In the genomic region with DNA sequence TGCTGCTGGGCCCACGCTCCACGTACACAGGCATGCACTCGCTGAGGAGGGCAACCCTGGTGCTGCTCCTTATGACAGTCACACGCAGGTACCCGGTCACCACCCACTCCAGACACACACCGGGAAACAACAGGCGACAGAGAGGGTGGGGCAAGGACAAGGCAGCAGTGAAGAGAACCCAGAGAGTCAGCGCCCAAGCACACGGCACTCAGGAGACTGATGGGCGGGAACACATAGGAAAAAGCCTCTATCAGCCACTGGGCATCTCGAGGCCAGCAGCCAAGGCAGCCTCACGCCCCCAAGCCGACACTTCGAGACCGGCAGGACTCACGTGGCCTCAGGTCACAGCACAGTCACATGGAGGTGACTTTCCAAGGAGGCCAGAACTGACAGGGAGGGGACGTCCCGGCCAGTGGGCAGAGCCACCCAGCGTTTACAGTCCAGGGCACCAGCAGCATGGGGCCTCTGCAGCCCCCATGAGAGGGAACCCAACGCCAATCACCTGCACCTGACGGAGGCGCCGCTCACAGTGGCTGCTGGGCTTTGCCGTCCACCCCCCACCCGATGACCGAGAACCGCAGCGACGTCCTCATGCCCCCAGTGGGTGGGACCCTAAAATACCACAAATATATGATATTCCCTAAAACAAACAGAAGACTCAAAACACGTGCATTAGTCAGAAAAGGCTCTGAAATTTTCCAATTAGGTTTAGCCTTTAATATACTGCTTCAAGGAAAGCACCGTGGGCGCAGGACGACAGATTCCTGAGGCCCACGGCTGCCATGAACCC, we compare ENCODE assay signal across 12 cellular contexts. TPM values are rescaled to one million over a fixed set of nuclear protein-coding genes. Genes with fewer than 3 reads are reported as not detected.
A peak's percentile ranks its signal among the peaks of the same experiment; 100 is the strongest.
DNase-seq lines count a peak whose midpoint lies in the region; ATAC-seq, FAIRE-seq and TF ChIP-seq lines count a peak whose summit lies in the region.
"Had no signal": no experiment of that assay in that cellular context is flagged by ENCODE, and none has a peak within 500 bp of the region (broad histone marks: within the 10 kb centered on the region; RNA-seq: fewer than 3 reads in every experiment).

No MANE protein-coding gene starts in this region.

- H3K4me1 ChIP-seq in kidney (ENCODE audit: control insufficient read depth in 1 of 2, insufficient read depth in 1 of 2, low read depth in 1 of 2, low read length in 2 of 2) (peaks cover 9 to 12% of the 10 kb centered on the region in 2 donors), transverse colon (peaks cover 0 to 47% (median 34%) of the 10 kb centered on the region in 4 donors), OCI-LY7 (ENCODE audit: insufficient read depth, low read length, poor library complexity, severe bottlenecking) (no peaks in the 10 kb centered on the region), sigmoid colon (peaks cover 0 to 8% (median 3%) of the 10 kb centered on the region in 4 donors)

- H3K36me3 ChIP-seq in kidney (ENCODE audit: control insufficient read depth in 1 of 2, insufficient read depth in 2 of 2, low read length in 2 of 2): peaks cover 33 to 55% of the 10 kb centered on the region in 2 donors
- H3K36me3 ChIP-seq in transverse colon: peaks cover 0 to 34% (median 16%) of the 10 kb centered on the region in 4 donors
- H3K36me3 ChIP-seq in OCI-LY7 (ENCODE audit: insufficient read depth, low read length): peaks cover 34% of the 10 kb centered on the region
- H3K36me3 ChIP-seq in sigmoid colon: peaks cover 12 to 98% (median 60%) of the 10 kb centered on the region in 4 donors

- ATAC-seq in activated T-helper 17 cell treated with anti-CD3 and anti-CD28 coated beads, Interleukin-2, amount 50 U/mL, for 72 hours (replicated peaks): no peak
- no peak for ATAC-seq in HG02610 (IDR thresholded peaks at IDR 0.05; ENCODE audit: unreplicated experiment)

- H3K27me3 Mint-ChIP-seq in activated naive CD4-positive, alpha-beta T cell treated with anti-CD3 and anti-CD28 coated beads, Interleukin-2, amount 50 U/mL, for 24 hours: no peaks in the 10 kb centered on the region
- no peaks in the 10 kb centered on the region for H3K27me3 Mint-ChIP-seq in activated T-helper 17 cell treated with anti-CD3 and anti-CD28 coated beads, Interleukin-2, amount 50 U/mL, for 72 hours
- H3K27me3 Mint-ChIP-seq: activated B cell treated with CpG ODN at 0.5 μM for 24 hours had no signal

- H3K4me3 ChIP-seq in kidney (ENCODE audit: low read length in 2 of 2) (no peak overlapping the region), transverse colon (no peak overlapping the region), OCI-LY7 (ENCODE audit: low read depth, low read length, poor library complexity, severe bottlenecking) (no peak overlapping the region), sigmoid colon (no peak overlapping the region)

- H3K27ac ChIP-seq in kidney (ENCODE audit: low read depth in 2 of 2, low read length in 2 of 2) (no peak overlapping the region), transverse colon (peak overlapping the region in 1 of 4 donors; percentile 31), OCI-LY7 (ENCODE audit: low read depth, low read length, poor library complexity, severe bottlenecking) (no peak overlapping the region), sigmoid colon (no peak overlapping the region)

- POLR2A ChIA-PET in OCI-LY7 (lab: Charles Lee): no interaction called here

- no peaks in the 10 kb centered on the region for H4K20me1 ChIP-seq in OCI-LY7 (ENCODE audit: insufficient read depth, low read length)

- H3K27ac Mint-ChIP-seq in activated naive CD4-positive, alpha-beta T cell treated with anti-CD3 and anti-CD28 coated beads, Interleukin-2, amount 50 U/mL, for 24 hours: peak overlapping the region; percentile 83
- H3K27ac Mint-ChIP-seq in activated T-helper 17 cell treated with anti-CD3 and anti-CD28 coated beads, Interleukin-2, amount 50 U/mL, for 72 hours: peak overlapping the region; percentile 22
- H3K27ac Mint-ChIP-seq: activated B cell treated with CpG ODN at 0.5 μM for 24 hours had no signal

- peaks cover 8% of the 10 kb centered on the region for H3K36me3 Mint-ChIP-seq in activated naive CD4-positive, alpha-beta T cell treated with anti-CD3 and anti-CD28 coated beads, Interleukin-2, amount 50 U/mL, for 24 hours
- H3K36me3 Mint-ChIP-seq in activated T-helper 17 cell treated with anti-CD3 and anti-CD28 coated beads, Interleukin-2, amount 50 U/mL, for 72 hours (ENCODE audit: low read depth): peaks cover 98% of the 10 kb centered on the region

- no peak for TF ChIP-seq POLR2A in transverse colon (IDR thresholded peaks at IDR 0.05)
- TF ChIP-seq POLR2A in sigmoid colon (IDR thresholded peaks at IDR 0.05): no peak

- no TSS peak for BruUV-seq in OCI-LY7 (replicated peaks; lab: Mats Ljungman, UMichigan)

- H3K4me3 Mint-ChIP-seq in activated naive CD4-positive, alpha-beta T cell treated with anti-CD3 and anti-CD28 coated beads, Interleukin-2, amount 50 U/mL, for 24 hours: peak overlapping the region; percentile 39
- no peak overlapping the region for H3K4me3 Mint-ChIP-seq in activated T-helper 17 cell treated with anti-CD3 and anti-CD28 coated beads, Interleukin-2, amount 50 U/mL, for 72 hours
- H3K4me3 Mint-ChIP-seq: activated B cell treated with CpG ODN at 0.5 μM for 24 hours had no signal

- intact Hi-C loops in kidney (cut with DNase I) (no loop called here), transverse colon (cut with DNase I; ENCODE audit: low total_unique reads) (no loop called here), OCI-LY7 (cut with micrococcal nuclease; ENCODE audit: unreplicated experiment) (no loop called here), sigmoid colon (cut with DNase I) (no loop called here)

- peaks cover 47% of the 10 kb centered on the region for H3K4me1 Mint-ChIP-seq in activated naive CD4-positive, alpha-beta T cell treated with anti-CD3 and anti-CD28 coated beads, Interleukin-2, amount 50 U/mL, for 24 hours
- peaks cover 7% of the 10 kb centered on the region for H3K4me1 Mint-ChIP-seq in activated T-helper 17 cell treated with anti-CD3 and anti-CD28 coated beads, Interleukin-2, amount 50 U/mL, for 72 hours

- TF ChIP-seq EP300 in transverse colon (IDR thresholded peaks at IDR 0.05; ENCODE audit: low read depth) (no peak), sigmoid colon (IDR thresholded peaks at IDR 0.05) (no peak)

- DNase-seq in activated naive CD4-positive, alpha-beta T cell (lab: John Stamatoyannopoulos, UW): no peak
- DNase-seq in kidney (peak; percentile 48), transverse colon (peak; percentile 52), OCI-LY7 (ENCODE audit: low spot score) (no peak), sigmoid colon (no peak)
- DNase-seq: activated B cell treated with CpG ODN at 0.5 μM for 24 hours, Calu3, kidney glomerular epithelial cell, NCI-H1694 had no signal

- H3K9me2 ChIP-seq in OCI-LY7 (ENCODE audit: insufficient read depth, low read length): no peaks in the 10 kb centered on the region

- no peak overlapping the region for H3K9ac ChIP-seq in kidney (ENCODE audit: low read length in 2 of 2)

- no peaks in the 10 kb centered on the region for H3K9me3 Mint-ChIP-seq in activated naive CD4-positive, alpha-beta T cell treated with anti-CD3 and anti-CD28 coated beads, Interleukin-2, amount 50 U/mL, for 24 hours
- H3K9me3 Mint-ChIP-seq in activated T-helper 17 cell treated with anti-CD3 and anti-CD28 coated beads, Interleukin-2, amount 50 U/mL, for 72 hours: no peaks in the 10 kb centered on the region
- H3K9me3 Mint-ChIP-seq: activated B cell treated with CpG ODN at 0.5 μM for 24 hours had no signal

- 81 to 92% methylated on average over 2 to 34 of the region's 34 CpGs for WGBS in transverse colon (ENCODE audit: low coverage in 1 of 2), 2 donors
- 71 to 83% methylated on average over 34 of the region's 34 CpGs for WGBS in sigmoid colon, 2 donors

- no peak overlapping the region for H3K4me2 ChIP-seq in OCI-LY7 (ENCODE audit: low read length)

- no peak overlapping the region for H2AFZ ChIP-seq in OCI-LY7 (ENCODE audit: low read length)

- in situ Hi-C loops in transverse colon (cut with MboI; ENCODE audit: low pct_ligation_motif_present in 1 of 4, low pct_unique_long_range_greater_than_20kb in 1 of 4, low sequenced_read_pairs in 3 of 4): no loop called here

- H3K9me3 ChIP-seq in kidney (ENCODE audit: control insufficient read depth in 1 of 2, low read length in 2 of 2) (no peaks in the 10 kb centered on the region), transverse colon (no peaks in the 10 kb centered on the region), OCI-LY7 (ENCODE audit: low read length) (no peaks in the 10 kb centered on the region), sigmoid colon (no peaks in the 10 kb centered on the region)

- no peaks in the 10 kb centered on the region for H3K27me3 ChIP-seq in transverse colon
- H3K27me3 ChIP-seq in sigmoid colon: no peaks in the 10 kb centered on the region

- TF ChIP-seq CTCF in kidney (IDR thresholded peaks at IDR 0.05; ENCODE audit: borderline replicate concordance, extremely low read depth, insufficient read depth): no peak
- TF ChIP-seq CTCF in transverse colon (IDR thresholded peaks at IDR 0.05): no peak
- no peak for TF ChIP-seq CTCF in OCI-LY7 (conservative IDR thresholded peaks at IDR 0.05; ENCODE audit: low read length)
- no peak for TF ChIP-seq CTCF in sigmoid colon (IDR thresholded peaks at IDR 0.05)

- H3K79me2 ChIP-seq in OCI-LY7 (ENCODE audit: insufficient read depth, low read depth, low read length): no peaks in the 10 kb centered on the region

- no peak for FAIRE-seq in kidney (lab: Jason Lieb, UNC)

- CTCF ChIA-PET in OCI-LY7 (lab: Charles Lee; ENCODE audit: unreplicated experiment): no interaction called here

RNA-seq across cellular contexts. Expression of a gene that starts 19.7 kb away (rescaled TPM):
- total RNA-seq in activated T-helper 17 cell treated with anti-CD3 and anti-CD28 coated beads, Interleukin-2, amount 50 U/mL, for 72 hours: 10 to 100 TPM; 76.5 to 78.8 TPM
- total RNA-seq in kidney: 378 TPM
- 187 TPM for polyA plus RNA-seq in kidney (ENCODE audit: insufficient read depth, low read depth, low replicate concordance)
- total RNA-seq in transverse colon: 100 to 1,000 TPM; 157 to 552 (median 288) TPM
- 38.3 and 38.9 TPM in 2 replicates for total RNA-seq in OCI-LY7 (2014; rRNA removed; shearing (Covaris generic))
- 56.3 and 58.1 TPM in 2 replicates for total RNA-seq in OCI-LY7 (2022)
- total RNA-seq in sigmoid colon: 100 to 1,000 TPM; 158 to 208 (median 188) TPM
- polyA plus RNA-seq in sigmoid colon: 100 to 1,000 TPM in 1 of 3 donors, 10 to 100 TPM in 2; 49.7 to 146 (median 59.5) TPM

RNA-seq across cellular contexts. Expression of a gene that starts 35.9 kb away (rescaled TPM):
- 10 to 100 TPM; 52.6 to 86.2 TPM for total RNA-seq in activated T-helper 17 cell treated with anti-CD3 and anti-CD28 coated beads, Interleukin-2, amount 50 U/mL, for 72 hours
- total RNA-seq in kidney: 88.6 TPM
- polyA plus RNA-seq in kidney (ENCODE audit: insufficient read depth, low read depth, low replicate concordance): 89.9 TPM
- total RNA-seq in transverse colon: 10 to 100 TPM; 18.3 to 56.7 (median 38.1) TPM
- 59.5 and 60.3 TPM in 2 replicates for total RNA-seq in OCI-LY7 (2014; rRNA removed; shearing (Covaris generic))
- 85.5 and 94.6 TPM in 2 replicates for total RNA-seq in OCI-LY7 (2022)
- total RNA-seq in sigmoid colon: 10 to 100 TPM; 52.4 to 60.1 (median 57.9) TPM
- 100 to 1,000 TPM in 2 of 3 donors, 10 to 100 TPM in 1; 67.8 to 104 (median 103) TPM for polyA plus RNA-seq in sigmoid colon

RNA-seq across cellular contexts. Expression of a gene that starts 52.2 kb away (rescaled TPM):
- total RNA-seq in activated T-helper 17 cell treated with anti-CD3 and anti-CD28 coated beads, Interleukin-2, amount 50 U/mL, for 72 hours: 100 to 1,000 TPM in 1 of 2 donors, 10 to 100 TPM in 1; 88.9 to 136 TPM
- total RNA-seq in kidney (86.0 TPM), transverse colon (10 to 100 TPM; 40.8 to 78.0 (median 60.5) TPM), OCI-LY7 (2022) (137 and 141 TPM in 2 replicates), sigmoid colon (100 to 1,000 TPM in 1 of 4 donors, 10 to 100 TPM in 3; 51.5 to 101 (median 63.1) TPM)
- polyA plus RNA-seq in kidney (ENCODE audit: insufficient read depth, low read depth, low replicate concordance) (39.4 TPM), sigmoid colon (10 to 100 TPM; 21.6 to 45.8 (median 22.7) TPM)
- total RNA-seq in OCI-LY7 (2014; rRNA removed; shearing (Covaris generic)): 104 and 121 TPM in 2 replicates

Comparison
In these comparisons a context has a peak if more than half of its experiments do, and no peak if none do; other contexts are left out.
1. DNase-seq: peak in kidney (single experiment) and transverse colon (single experiment); none in activated naive CD4-positive, alpha-beta T cell (0 of 4), OCI-LY7 (single experiment) and sigmoid colon (single experiment).